In the genomic region with DNA sequence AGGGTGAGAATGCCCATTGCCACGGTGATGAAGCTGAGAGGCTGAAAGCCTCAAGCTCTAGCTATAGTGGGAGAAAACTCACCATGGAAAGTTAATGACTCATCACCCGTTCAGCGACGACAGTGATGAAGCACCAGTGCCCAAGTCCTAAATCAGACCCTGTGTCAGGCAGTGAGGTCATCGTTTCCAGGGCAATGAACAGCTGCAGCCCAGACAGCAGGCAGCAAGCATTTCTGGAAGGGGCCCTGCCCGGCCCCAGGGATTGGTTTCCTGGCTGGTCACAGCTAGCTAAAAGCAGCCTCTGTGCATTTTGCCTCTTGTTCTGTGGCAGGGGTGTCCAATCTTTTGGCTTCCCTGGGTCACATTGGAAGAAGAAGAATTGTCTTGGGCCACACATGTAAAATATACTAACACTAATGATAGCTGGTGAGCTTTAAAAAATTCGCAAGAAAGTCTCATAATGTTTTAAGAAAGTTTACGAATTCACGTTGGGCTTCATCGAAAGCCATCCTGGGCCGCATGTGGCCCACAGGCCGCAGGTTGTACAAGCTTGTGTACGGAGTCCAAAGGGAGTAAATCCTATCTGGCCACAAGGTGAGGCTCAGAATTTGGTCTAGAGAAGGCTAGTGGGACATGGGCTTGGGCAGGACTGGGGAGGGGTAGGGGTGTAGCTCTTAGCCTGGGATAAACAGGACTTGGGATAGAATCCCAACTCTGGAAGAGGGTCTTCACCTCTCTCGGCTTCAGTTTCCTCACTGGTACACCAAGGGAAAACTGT, we compare ENCODE assay signal across 9 cellular contexts. TPM values are rescaled to one million over a fixed set of nuclear protein-coding genes. Genes with fewer than 3 reads are reported as not detected.
DNase-seq lines count a peak whose midpoint lies in the region; ATAC-seq lines count a peak whose summit lies in the region.
"Had no signal": no experiment of that assay in that cellular context is flagged by ENCODE, and none has a peak within 500 bp of the region (broad histone marks: within the 10 kb centered on the region; RNA-seq: fewer than 3 reads in every experiment).

No MANE protein-coding gene starts in this region.

- peaks cover 51% of the 10 kb centered on the region for H3K36me3 ChIP-seq in GM23248 (ENCODE audit: low read depth)

- H3K27ac ChIP-seq in GM23248, result peak overlapping the region; percentile 95
- H3K27ac ChIP-seq: SK-N-MC had no signal

- DNase-seq in GM23248 (peak; percentile 97), NOMO-1 treated with DMSO at 0.1 percent for 48 hours (lab: John Stamatoyannopoulos, UW; ENCODE audit: unreplicated experiment) (peak; percentile 74), cardiac septum (ENCODE audit: low spot score) (peak; percentile 89), retina (peak; percentile 66), COR-L47 (lab: John Stamatoyannopoulos, UW) (no peak)

- no peak overlapping the region for H3K4me3 Mint-ChIP-seq in activated naive CD4-positive, alpha-beta T cell treated with anti-CD3 and anti-CD28 coated beads, Interleukin-2, amount 50 U/mL, for 24 hours

- H2AFZ ChIP-seq in GM23248, result no peak overlapping the region; the same call in 1 of the 2 replicates

- in situ Hi-C loops in GM23248 (cut with MboI), result no loop called here

- peaks cover 16% of the 10 kb centered on the region for H3K4me1 ChIP-seq in GM23248 (ENCODE audit: insufficient read depth)

- no peaks in the 10 kb centered on the region for H3K9me3 Mint-ChIP-seq in activated naive CD4-positive, alpha-beta T cell treated with anti-CD3 and anti-CD28 coated beads, Interleukin-2, amount 50 U/mL, for 24 hours

- H3K79me2 ChIP-seq in GM23248 (ENCODE audit: insufficient read depth), result no peaks in the 10 kb centered on the region

- H3K4me1 Mint-ChIP-seq in activated naive CD4-positive, alpha-beta T cell treated with anti-CD3 and anti-CD28 coated beads, Interleukin-2, amount 50 U/mL, for 24 hours, result peaks cover 6% of the 10 kb centered on the region

- H3K4me2 ChIP-seq in GM23248 (ENCODE audit: unreplicated experiment), result peak overlapping the region; percentile 54

- no peaks in the 10 kb centered on the region for H3K27me3 Mint-ChIP-seq in activated naive CD4-positive, alpha-beta T cell treated with anti-CD3 and anti-CD28 coated beads, Interleukin-2, amount 50 U/mL, for 24 hours

- peaks cover 9% of the 10 kb centered on the region for H3K36me3 Mint-ChIP-seq in activated naive CD4-positive, alpha-beta T cell treated with anti-CD3 and anti-CD28 coated beads, Interleukin-2, amount 50 U/mL, for 24 hours

- no peaks in the 10 kb centered on the region for H4K20me1 ChIP-seq in GM23248 (ENCODE audit: insufficient read depth)

- peaks cover 38% of the 10 kb centered on the region for H3F3A ChIP-seq in GM23248 (ENCODE audit: insufficient read depth)

- H3K4me3 ChIP-seq in GM23248, result peak overlapping the region; percentile 4; the same call in 1 of the 2 replicates
- H3K4me3 ChIP-seq: SK-N-MC had no signal

- intact Hi-C loops in cardiac septum (cut with DNase I), result no loop called here

- no peaks in the 10 kb centered on the region for H3K9me2 ChIP-seq in GM23248 (ENCODE audit: insufficient read depth)

- H3K9me3 ChIP-seq in GM23248 (ENCODE audit: low read depth), result no peaks in the 10 kb centered on the region

- no peak for ATAC-seq in HG03039 (IDR thresholded peaks at IDR 0.05; ENCODE audit: unreplicated experiment)
- ATAC-seq in HG03135 (IDR thresholded peaks at IDR 0.05; ENCODE audit: unreplicated experiment), result no peak

- H3K27me3 ChIP-seq in GM23248 (replicated peaks; ENCODE audit: insufficient read depth), result no peaks in the 10 kb centered on the region

- peak overlapping the region; percentile 61 for H3K27ac Mint-ChIP-seq in activated naive CD4-positive, alpha-beta T cell treated with anti-CD3 and anti-CD28 coated beads, Interleukin-2, amount 50 U/mL, for 24 hours

- WGBS in GM23248 (ENCODE audit: low coverage in 1 of 2, low lambda C conversion rate in 2 of 2, missing lambda C conversion rate in 2 of 2), 2 experiments, result 39 to 45% methylated on average over 14 of the region's 14 CpGs

- peak overlapping the region; percentile 78 for H3K9ac ChIP-seq in GM23248

RNA-seq across cellular contexts. Expression of a gene that starts 40.6 kb away (rescaled TPM):
- 13.4 and 20.2 TPM in 2 replicates for total RNA-seq in GM23248 (2014; rRNA removed; shearing (Covaris generic))
- polyA plus RNA-seq in GM23248 (2016; fragmentation: Nextera tagmentation; extraction: Ambion mirVana), result 10.5 and 12.9 TPM in 2 replicates
- 12.5 TPM for total RNA-seq in cardiac septum

RNA-seq across cellular contexts. Expression of a gene that starts 41.0 kb away (rescaled TPM):
- 38.6 and 70.7 TPM in 2 replicates for total RNA-seq in GM23248 (2014; rRNA removed; shearing (Covaris generic))
- 159 and 160 TPM in 2 replicates for polyA plus RNA-seq in GM23248 (2016; fragmentation: Nextera tagmentation; extraction: Ambion mirVana)
- 32.8 TPM for total RNA-seq in cardiac septum

RNA-seq across cellular contexts. Expression of a gene that starts 57.3 kb away (rescaled TPM):
- total RNA-seq in GM23248 (2014; rRNA removed; shearing (Covaris generic)), result 33.4 and 36.0 TPM in 2 replicates
- polyA plus RNA-seq in GM23248 (2016; fragmentation: Nextera tagmentation; extraction: Ambion mirVana), result 16.8 and 17.5 TPM in 2 replicates
- 11.7 TPM for total RNA-seq in cardiac septum

RNA-seq across cellular contexts. Expression of a gene that starts 58.2 kb away (rescaled TPM):
- 4.4 and 6.3 TPM in 2 replicates for total RNA-seq in GM23248 (2014; rRNA removed; shearing (Covaris generic))
- 2.2 and 3.0 TPM in 2 replicates for polyA plus RNA-seq in GM23248 (2016; fragmentation: Nextera tagmentation; extraction: Ambion mirVana)
- total RNA-seq in cardiac septum, result 6.3 TPM
